11 cellular contexts compared by ENCODE assay signal in the genomic region with DNA sequence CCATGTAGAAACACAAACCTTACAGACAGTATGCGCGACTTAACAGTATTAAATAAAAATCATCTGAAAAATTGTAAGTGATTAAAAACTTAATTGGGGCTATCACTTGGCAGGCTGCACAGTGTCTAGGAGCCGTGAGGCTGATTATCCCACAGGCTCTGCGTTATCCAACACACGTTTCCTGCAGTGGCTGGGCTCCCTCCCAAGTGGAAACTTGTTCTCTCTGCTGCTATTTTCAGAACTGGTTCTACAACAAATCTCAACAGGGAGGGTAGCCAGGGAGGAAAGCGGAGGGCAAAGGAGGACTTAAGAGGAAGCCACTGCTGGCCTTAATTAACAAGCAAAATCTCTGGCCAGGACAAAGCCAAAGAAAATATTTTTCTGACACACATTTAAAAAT.
A peak's percentile ranks its signal among the peaks of the same experiment; 100 is the strongest.
DNase-seq lines count a peak whose midpoint lies in the region; ATAC-seq and TF ChIP-seq lines count a peak whose summit lies in the region.
"Had no signal": no experiment of that assay in that cellular context is flagged by ENCODE, and none has a peak within 500 bp of the region (broad histone marks: within the 10 kb centered on the region; RNA-seq: fewer than 3 reads in every experiment).

No MANE protein-coding gene starts in this region.

- 0 out of 2 replicates have a peak, but pooled peaks have one; percentile 3 for TF ChIP-seq RAD21 in Ishikawa (IDR thresholded peaks at IDR 0.05; ENCODE audit: low read depth)

- BruUV-seq in A673 (replicated peaks; lab: Mats Ljungman, UMichigan): no TSS peak

- H2AFZ ChIP-seq in smooth muscle cell (ENCODE audit: low read depth): no peak overlapping the region

- ATAC-seq in HG03432 (IDR thresholded peaks at IDR 0.05; ENCODE audit: unreplicated experiment) (no peak), HG03139 (IDR thresholded peaks at IDR 0.05; ENCODE audit: unreplicated experiment) (no peak), GM21786 (IDR thresholded peaks at IDR 0.05; ENCODE audit: unreplicated experiment) (no peak)

- H3K9me3 ChIP-seq in smooth muscle cell (replicated peaks; ENCODE audit: low read depth) (no peaks in the 10 kb centered on the region), A673 (ENCODE audit: low read depth, low read length, poor library complexity, severe bottlenecking) (no peaks in the 10 kb centered on the region)
- H3K9me3 ChIP-seq: vagina had no signal

- H3K4me1 ChIP-seq in smooth muscle cell (ENCODE audit: low read depth): peaks cover 20% of the 10 kb centered on the region
- H3K4me1 ChIP-seq in A673 (ENCODE audit: insufficient read depth, low read length, poor library complexity, severe bottlenecking): no peaks in the 10 kb centered on the region

- H3K27me3 ChIP-seq in smooth muscle cell (ENCODE audit: low read depth): no peaks in the 10 kb centered on the region
- no peaks in the 10 kb centered on the region for H3K27me3 ChIP-seq in A673 (replicated peaks; ENCODE audit: insufficient read depth, low read depth, low read length, poor library complexity)
- H3K27me3 ChIP-seq: vagina had no signal

- no peak overlapping the region for H3K9ac ChIP-seq in smooth muscle cell (ENCODE audit: low read depth)

- H4K20me1 ChIP-seq in smooth muscle cell (ENCODE audit: low read depth): peaks cover 73% of the 10 kb centered on the region

- 43% methylated on average over 6 of the region's 6 CpGs for WGBS in smooth muscle cell (ENCODE audit: low lambda C conversion rate)

- CTCF ChIA-PET in A673 (lab: Charles Lee): no interaction called here

- H3K36me3 ChIP-seq in smooth muscle cell (ENCODE audit: low read depth) (no peaks in the 10 kb centered on the region), A673 (ENCODE audit: insufficient read depth, low read length, poor library complexity, severe bottlenecking) (no peaks in the 10 kb centered on the region)
- H3K36me3 ChIP-seq: vagina had no signal

- H3K27ac ChIP-seq in smooth muscle cell (ENCODE audit: low read depth): no peak overlapping the region
- H3K27ac ChIP-seq in A673 (ENCODE audit: low read depth, low read length, poor library complexity, severe bottlenecking): no peak overlapping the region
- H3K27ac ChIP-seq: vagina had no signal

- no peak for TF ChIP-seq CTCF in smooth muscle cell (IDR thresholded peaks at IDR 0.05; ENCODE audit: borderline replicate concordance, insufficient read depth, poor library complexity, severe bottlenecking)
- TF ChIP-seq CTCF in A673 (conservative IDR thresholded peaks at IDR 0.05; ENCODE audit: low read depth, low read length): no peak

- POLR2A ChIA-PET in A673 (lab: Charles Lee; ENCODE audit: low non-redundant PET): no interaction called here

- peak; percentile 24; the same call in 1 of the 2 replicates for TF ChIP-seq EP300 in Ishikawa (IDR thresholded peaks at IDR 0.05; ENCODE audit: borderline replicate concordance)

- intact Hi-C loops in A673 (cut with micrococcal nuclease; ENCODE audit: unreplicated experiment): no loop called here

- H3K79me2 ChIP-seq in smooth muscle cell (ENCODE audit: low read depth): no peaks in the 10 kb centered on the region

- peak overlapping the region; percentile 45 for H3K4me2 ChIP-seq in smooth muscle cell

- peak; percentile 74 for DNase-seq in cerebellum (ENCODE audit: low spot score)
- DNase-seq in iPS-NIHi7 (ENCODE audit: extremely low spot score): peak; percentile 46
- DNase-seq in smooth muscle cell (lab: John Stamatoyannopoulos, UW; ENCODE audit: unreplicated experiment): no peak
- DNase-seq in A673 (ENCODE audit: low spot score): no peak
- DNase-seq: activated CD4-positive, CD25-positive, alpha-beta regulatory T cell treated with anti-CD3 and anti-CD28 coated beads, Interleukin-2, amount 50 U/mL, for 72 hours; NCI-H187 had no signal

- H3F3A ChIP-seq in smooth muscle cell (ENCODE audit: low read depth): no peaks in the 10 kb centered on the region

- H3K4me3 ChIP-seq in smooth muscle cell (no peak overlapping the region), A673 (ENCODE audit: low read depth, low read length, poor library complexity, severe bottlenecking) (no peak overlapping the region)
- H3K4me3 ChIP-seq: vagina had no signal

TF ChIP-seq in Ishikawa, 13 proteins besides CTCF, POLR2A, EP300 and RAD21:
- TF ChIP-seq FOXM1 (IDR thresholded peaks at IDR 0.05; ENCODE audit: borderline replicate concordance, low read depth) (no peak), NFIC (IDR thresholded peaks at IDR 0.05) (peak; percentile 63)

Comparison
In these comparisons a context has a peak if more than half of its experiments do, and no peak if none do; other contexts are left out.
1. DNase-seq: peak in cerebellum (single experiment) and iPS-NIHi7 (single experiment); none in smooth muscle cell (single experiment) and A673 (single experiment).